1 cellular context compared by ENCODE assay signal in genomic region chr20:17969276-17969883, GRCh38.
TF ChIP-seq lines count a peak whose summit lies in the region.

No MANE protein-coding gene starts in this region.

TF ChIP-seq in HepG2, 621 proteins besides CTCF, POLR2A, EP300 and RAD21 (continued from another document and continues in another):
- TF ChIP-seq, protein P1, sequence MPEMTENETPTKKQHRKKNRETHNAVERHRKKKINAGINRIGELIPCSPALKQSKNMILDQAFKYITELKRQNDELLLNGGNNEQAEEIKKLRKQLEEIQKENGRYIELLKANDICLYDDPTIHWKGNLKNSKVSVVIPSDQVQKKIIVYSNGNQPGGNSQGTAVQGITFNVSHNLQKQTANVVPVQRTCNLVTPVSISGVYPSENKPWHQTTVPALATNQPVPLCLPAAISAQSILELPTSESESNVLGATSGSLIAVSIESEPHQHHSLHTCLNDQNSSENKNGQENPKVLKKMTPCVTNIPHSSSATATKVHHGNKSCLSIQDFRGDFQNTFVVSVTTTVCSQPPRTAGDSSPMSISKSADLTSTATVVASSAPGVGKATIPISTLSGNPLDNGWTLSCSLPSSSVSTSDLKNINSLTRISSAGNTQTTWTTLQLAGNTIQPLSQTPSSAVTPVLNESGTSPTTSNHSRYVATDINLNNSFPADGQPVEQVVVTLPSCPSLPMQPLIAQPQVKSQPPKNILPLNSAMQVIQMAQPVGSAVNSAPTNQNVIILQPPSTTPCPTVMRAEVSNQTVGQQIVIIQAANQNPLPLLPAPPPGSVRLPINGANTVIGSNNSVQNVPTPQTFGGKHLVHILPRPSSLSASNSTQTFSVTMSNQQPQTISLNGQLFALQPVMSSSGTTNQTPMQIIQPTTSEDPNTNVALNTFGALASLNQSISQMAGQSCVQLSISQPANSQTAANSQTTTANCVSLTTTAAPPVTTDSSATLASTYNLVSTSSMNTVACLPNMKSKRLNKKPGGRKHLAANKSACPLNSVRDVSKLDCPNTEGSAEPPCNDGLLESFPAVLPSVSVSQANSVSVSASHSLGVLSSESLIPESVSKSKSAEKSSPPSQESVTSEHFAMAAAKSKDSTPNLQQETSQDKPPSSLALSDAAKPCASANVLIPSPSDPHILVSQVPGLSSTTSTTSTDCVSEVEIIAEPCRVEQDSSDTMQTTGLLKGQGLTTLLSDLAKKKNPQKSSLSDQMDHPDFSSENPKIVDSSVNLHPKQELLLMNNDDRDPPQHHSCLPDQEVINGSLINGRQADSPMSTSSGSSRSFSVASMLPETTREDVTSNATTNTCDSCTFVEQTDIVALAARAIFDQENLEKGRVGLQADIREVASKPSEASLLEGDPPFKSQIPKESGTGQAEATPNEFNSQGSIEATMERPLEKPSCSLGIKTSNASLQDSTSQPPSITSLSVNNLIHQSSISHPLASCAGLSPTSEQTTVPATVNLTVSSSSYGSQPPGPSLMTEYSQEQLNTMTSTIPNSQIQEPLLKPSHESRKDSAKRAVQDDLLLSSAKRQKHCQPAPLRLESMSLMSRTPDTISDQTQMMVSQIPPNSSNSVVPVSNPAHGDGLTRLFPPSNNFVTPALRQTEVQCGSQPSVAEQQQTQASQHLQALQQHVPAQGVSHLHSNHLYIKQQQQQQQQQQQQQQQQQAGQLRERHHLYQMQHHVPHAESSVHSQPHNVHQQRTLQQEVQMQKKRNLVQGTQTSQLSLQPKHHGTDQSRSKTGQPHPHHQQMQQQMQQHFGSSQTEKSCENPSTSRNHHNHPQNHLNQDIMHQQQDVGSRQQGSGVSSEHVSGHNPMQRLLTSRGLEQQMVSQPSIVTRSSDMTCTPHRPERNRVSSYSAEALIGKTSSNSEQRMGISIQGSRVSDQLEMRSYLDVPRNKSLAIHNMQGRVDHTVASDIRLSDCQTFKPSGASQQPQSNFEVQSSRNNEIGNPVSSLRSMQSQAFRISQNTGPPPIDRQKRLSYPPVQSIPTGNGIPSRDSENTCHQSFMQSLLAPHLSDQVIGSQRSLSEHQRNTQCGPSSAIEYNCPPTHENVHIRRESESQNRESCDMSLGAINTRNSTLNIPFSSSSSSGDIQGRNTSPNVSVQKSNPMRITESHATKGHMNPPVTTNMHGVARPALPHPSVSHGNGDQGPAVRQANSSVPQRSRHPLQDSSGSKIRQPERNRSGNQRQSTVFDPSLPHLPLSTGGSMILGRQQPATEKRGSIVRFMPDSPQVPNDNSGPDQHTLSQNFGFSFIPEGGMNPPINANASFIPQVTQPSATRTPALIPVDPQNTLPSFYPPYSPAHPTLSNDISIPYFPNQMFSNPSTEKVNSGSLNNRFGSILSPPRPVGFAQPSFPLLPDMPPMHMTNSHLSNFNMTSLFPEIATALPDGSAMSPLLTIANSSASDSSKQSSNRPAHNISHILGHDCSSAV (CRISPR knock-in tag; IDR thresholded peaks at IDR 0.05; ENCODE audit: borderline replicate concordance) = no peak
- TF ChIP-seq HMGA1 (CRISPR knock-in tag; conservative IDR thresholded peaks at IDR 0.05) (no peak), ZNF879 (CRISPR knock-in tag; IDR thresholded peaks at IDR 0.05) (no peak), MXD4 (CRISPR knock-in tag; IDR thresholded peaks at IDR 0.05) (no peak), USF2 (IDR thresholded peaks at IDR 0.05; ENCODE audit: low read depth, low read length) (no peak), USF2 (CRISPR knock-in tag; IDR thresholded peaks at IDR 0.05; ENCODE audit: borderline replicate concordance) (no peak), ZFP1 (CRISPR knock-in tag; IDR thresholded peaks at IDR 0.05) (no peak), ELF1 (CRISPR knock-in tag; IDR thresholded peaks at IDR 0.05) (no peak), DZIP1 (CRISPR knock-in tag; IDR thresholded peaks at IDR 0.05) (peak; percentile 1; the same call in 1 of the 2 replicates), TEAD3 (CRISPR knock-in tag; optimal IDR thresholded peaks at IDR 0.05; ENCODE audit: borderline replicate concordance) (peak; percentile 50), HOXA9 (CRISPR knock-in tag; IDR thresholded peaks at IDR 0.05; ENCODE audit: borderline replicate concordance) (no peak), MYNN (CRISPR knock-in tag; IDR thresholded peaks at IDR 0.05; ENCODE audit: low read depth) (no peak), EEA1 (CRISPR knock-in tag; IDR thresholded peaks at IDR 0.05; ENCODE audit: borderline replicate concordance) (no peak), RCOR2 (CRISPR knock-in tag; IDR thresholded peaks at IDR 0.05) (0 out of 2 replicates have a peak, but pooled peaks have one; percentile 2), ZBTB10 (CRISPR knock-in tag; IDR thresholded peaks at IDR 0.05; ENCODE audit: borderline replicate concordance) (peak; percentile 41; the same call in 1 of the 2 replicates), ZNF136 (CRISPR knock-in tag; IDR thresholded peaks at IDR 0.05; ENCODE audit: low read depth) (0 out of 2 replicates have a peak, but pooled peaks have one; percentile 4), ZNF484 (CRISPR knock-in tag; IDR thresholded peaks at IDR 0.05; ENCODE audit: borderline replicate concordance, low read depth) (no peak), MZF1 (CRISPR knock-in tag; IDR thresholded peaks at IDR 0.05; ENCODE audit: borderline replicate concordance) (peak; percentile 74; the same call in 1 of the 2 replicates), REXO4 (CRISPR knock-in tag; IDR thresholded peaks at IDR 0.05; ENCODE audit: borderline replicate concordance) (no peak), HCFC1 (IDR thresholded peaks at IDR 0.05; ENCODE audit: low read depth, low read length) (no peak), ZGPAT (CRISPR knock-in tag; IDR thresholded peaks at IDR 0.05) (no peak), AKAP8 (CRISPR knock-in tag; IDR thresholded peaks at IDR 0.05) (no peak), PITX1 (CRISPR knock-in tag; IDR thresholded peaks at IDR 0.05) (no peak; the same call in 1 of the 2 replicates), ARID2 (CRISPR knock-in tag; IDR thresholded peaks at IDR 0.05; ENCODE audit: borderline replicate concordance) (peak; percentile 10; the same call in 1 of the 2 replicates), ZNF781 (CRISPR knock-in tag; IDR thresholded peaks at IDR 0.05; ENCODE audit: borderline replicate concordance, not compliant biosample characterization) (peak; percentile 16), ZNF232 (CRISPR knock-in tag; IDR thresholded peaks at IDR 0.05; ENCODE audit: borderline replicate concordance) (no peak), ZNF792 (CRISPR knock-in tag; IDR thresholded peaks at IDR 0.05) (no peak), RNF2 (conservative IDR thresholded peaks at IDR 0.05; ENCODE audit: low read depth) (no peak)
- TF ChIP-seq, protein P2, sequence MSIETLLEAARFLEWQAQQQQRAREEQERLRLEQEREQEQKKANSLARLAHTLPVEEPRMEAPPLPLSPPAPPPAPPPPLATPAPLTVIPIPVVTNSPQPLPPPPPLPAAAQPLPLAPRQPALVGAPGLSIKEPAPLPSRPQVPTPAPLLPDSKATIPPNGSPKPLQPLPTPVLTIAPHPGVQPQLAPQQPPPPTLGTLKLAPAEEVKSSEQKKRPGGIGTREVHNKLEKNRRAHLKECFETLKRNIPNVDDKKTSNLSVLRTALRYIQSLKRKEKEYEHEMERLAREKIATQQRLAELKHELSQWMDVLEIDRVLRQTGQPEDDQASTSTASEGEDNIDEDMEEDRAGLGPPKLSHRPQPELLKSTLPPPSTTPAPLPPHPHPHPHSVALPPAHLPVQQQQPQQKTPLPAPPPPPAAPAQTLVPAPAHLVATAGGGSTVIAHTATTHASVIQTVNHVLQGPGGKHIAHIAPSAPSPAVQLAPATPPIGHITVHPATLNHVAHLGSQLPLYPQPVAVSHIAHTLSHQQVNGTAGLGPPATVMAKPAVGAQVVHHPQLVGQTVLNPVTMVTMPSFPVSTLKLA (IDR thresholded peaks at IDR 0.05) = no peak
- TF ChIP-seq, protein P3, sequence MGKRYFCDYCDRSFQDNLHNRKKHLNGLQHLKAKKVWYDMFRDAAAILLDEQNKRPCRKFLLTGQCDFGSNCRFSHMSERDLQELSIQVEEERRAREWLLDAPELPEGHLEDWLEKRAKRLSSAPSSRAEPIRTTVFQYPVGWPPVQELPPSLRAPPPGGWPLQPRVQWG (CRISPR knock-in tag; IDR thresholded peaks at IDR 0.05; ENCODE audit: borderline replicate concordance, low read depth) = no peak
- TF ChIP-seq, protein P4, sequence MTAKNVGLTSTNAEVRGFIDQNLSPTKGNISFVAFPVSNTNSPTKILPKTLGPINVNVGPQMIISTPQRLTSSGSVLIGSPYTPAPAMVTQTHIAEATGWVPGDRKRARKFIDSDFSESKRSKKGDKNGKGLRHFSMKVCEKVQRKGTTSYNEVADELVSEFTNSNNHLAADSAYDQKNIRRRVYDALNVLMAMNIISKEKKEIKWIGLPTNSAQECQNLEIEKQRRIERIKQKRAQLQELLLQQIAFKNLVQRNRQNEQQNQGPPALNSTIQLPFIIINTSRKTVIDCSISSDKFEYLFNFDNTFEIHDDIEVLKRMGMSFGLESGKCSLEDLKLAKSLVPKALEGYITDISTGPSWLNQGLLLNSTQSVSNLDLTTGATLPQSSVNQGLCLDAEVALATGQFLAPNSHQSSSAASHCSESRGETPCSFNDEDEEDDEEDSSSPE (CRISPR knock-in tag; IDR thresholded peaks at IDR 0.05) = no peak
- TF ChIP-seq, protein P5, sequence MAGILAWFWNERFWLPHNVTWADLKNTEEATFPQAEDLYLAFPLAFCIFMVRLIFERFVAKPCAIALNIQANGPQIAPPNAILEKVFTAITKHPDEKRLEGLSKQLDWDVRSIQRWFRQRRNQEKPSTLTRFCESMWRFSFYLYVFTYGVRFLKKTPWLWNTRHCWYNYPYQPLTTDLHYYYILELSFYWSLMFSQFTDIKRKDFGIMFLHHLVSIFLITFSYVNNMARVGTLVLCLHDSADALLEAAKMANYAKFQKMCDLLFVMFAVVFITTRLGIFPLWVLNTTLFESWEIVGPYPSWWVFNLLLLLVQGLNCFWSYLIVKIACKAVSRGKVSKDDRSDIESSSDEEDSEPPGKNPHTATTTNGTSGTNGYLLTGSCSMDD (CRISPR knock-in tag; IDR thresholded peaks at IDR 0.05) = no peak; the same call in 1 of the 2 replicates
- TF ChIP-seq, protein P6, sequence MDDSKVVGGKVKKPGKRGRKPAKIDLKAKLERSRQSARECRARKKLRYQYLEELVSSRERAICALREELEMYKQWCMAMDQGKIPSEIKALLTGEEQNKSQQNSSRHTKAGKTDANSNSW (CRISPR knock-in tag; IDR thresholded peaks at IDR 0.05; ENCODE audit: borderline replicate concordance) = 0 out of 2 replicates have a peak, but pooled peaks have one; percentile 79
